ENCODE assay signal across 11 cellular contexts in genomic region chr18:76980663-76981387, GRCh38.
DNase-seq lines count a peak whose midpoint lies in the region; ATAC-seq, FAIRE-seq and TF ChIP-seq lines count a peak whose summit lies in the region.
"Had no signal": no experiment of that assay in that cellular context is flagged by ENCODE, and none has a peak within 500 bp of the region (broad histone marks: within the 10 kb centered on the region; RNA-seq: fewer than 3 reads in every experiment).

No MANE protein-coding gene starts in this region.

- H3K4me1 ChIP-seq in mucosa of rectum (ENCODE audit: control insufficient read depth in 2 of 2, insufficient read depth in 2 of 2, low read length in 2 of 2) (peaks cover 26 to 29% of the 10 kb centered on the region in 2 donors), body of pancreas (peaks cover 27% of the 10 kb centered on the region), pancreas (peaks cover 2 to 4% (median 4%) of the 10 kb centered on the region in 3 donors)

- DNase-seq in occipital lobe (lab: John Stamatoyannopoulos, UW) (no peak), COLO668 (lab: John Stamatoyannopoulos, UW; ENCODE audit: unreplicated experiment) (no peak), body of pancreas (no peak), pancreas (no peak)
- DNase-seq: COR-L47 had no signal

- H3K9ac ChIP-seq in mucosa of rectum (ENCODE audit: low read depth in 1 of 2, low read length in 2 of 2) = peak overlapping the region in 1 of 2 donors; percentile 28

- H3K4me3 ChIP-seq in mucosa of rectum (ENCODE audit: low read length in 2 of 2) (no peak overlapping the region), body of pancreas (no peak overlapping the region), pancreas (no peak overlapping the region)
- H3K4me3 ChIP-seq: cardiac muscle cell, thoracic aorta had no signal

- H3K27ac ChIP-seq in mucosa of rectum (ENCODE audit: low read depth in 2 of 2, low read length in 2 of 2) = peak overlapping the region; percentile 72 to 75
- H3K27ac ChIP-seq in body of pancreas = no peak overlapping the region
- no peak overlapping the region for H3K27ac ChIP-seq in pancreas
- H3K27ac ChIP-seq: cardiac muscle cell, thoracic aorta had no signal

- ATAC-seq in GM18868 (IDR thresholded peaks at IDR 0.05; ENCODE audit: unreplicated experiment) (peak; percentile 23), HG02588 (IDR thresholded peaks at IDR 0.05; ENCODE audit: unreplicated experiment) (peak; percentile 24), HG03520 (IDR thresholded peaks at IDR 0.05; ENCODE audit: unreplicated experiment) (peak; percentile 17), body of pancreas (no peak), pancreas (no peak)

- H3K27me3 ChIP-seq in mucosa of rectum (ENCODE audit: control insufficient read depth in 2 of 2, insufficient read depth in 2 of 2, low read length in 2 of 2) (no peaks in the 10 kb centered on the region), body of pancreas (no peaks in the 10 kb centered on the region), pancreas (no peaks in the 10 kb centered on the region)
- H3K27me3 ChIP-seq: cardiac muscle cell had no signal

- no peaks in the 10 kb centered on the region for H3K36me3 ChIP-seq in mucosa of rectum (ENCODE audit: control insufficient read depth in 2 of 2, insufficient read depth in 2 of 2, low read length in 2 of 2)
- no peaks in the 10 kb centered on the region for H3K36me3 ChIP-seq in body of pancreas (replicated peaks in 1 of 2; ENCODE audit: insufficient read depth in 1 of 2, low read depth in 2 of 2)
- no peaks in the 10 kb centered on the region for H3K36me3 ChIP-seq in pancreas
- H3K36me3 ChIP-seq: cardiac muscle cell, thoracic aorta had no signal

- H3K9me3 ChIP-seq in mucosa of rectum (ENCODE audit: control insufficient read depth in 2 of 2, low read length in 2 of 2) = no peaks in the 10 kb centered on the region
- no peaks in the 10 kb centered on the region for H3K9me3 ChIP-seq in body of pancreas
- no peaks in the 10 kb centered on the region for H3K9me3 ChIP-seq in pancreas
- H3K9me3 ChIP-seq: thoracic aorta had no signal

- 77 to 81% methylated on average over 23 of the region's 23 CpGs for WGBS in body of pancreas, 2 donors
- WGBS in pancreas, 2 donors = 72 to 83% methylated on average over 23 of the region's 23 CpGs

- TF ChIP-seq POLR2A in body of pancreas (IDR thresholded peaks at IDR 0.05) = no peak

- TF ChIP-seq CTCF in body of pancreas (IDR thresholded peaks at IDR 0.05) (no peak), pancreas (IDR thresholded peaks at IDR 0.05) (no peak)

- no peak for FAIRE-seq in pancreas (lab: Jason Lieb, UNC)

- intact Hi-C loops in body of pancreas (cut with DNase I) = loop anchor here (10.0 kb wide), 1 partner anchor 96 kb away; no protein-coding TSS in a partner anchor
- intact Hi-C loops in pancreas (cut with DNase I) = loop anchor here in 2 of 3 donors (10.0 kb wide), 2 partner anchors 106 to 176 kb away; no protein-coding TSS in a partner anchor

Comparison
In these comparisons a context has a peak if more than half of its experiments do, and no peak if none do; other contexts are left out.
1. ATAC-seq: peak in GM18868 (single experiment), HG02588 (single experiment) and HG03520 (single experiment); none in body of pancreas (single experiment) and pancreas (0 of 4).
2. H3K27ac ChIP-seq: peak in mucosa of rectum (2 of 2); none in body of pancreas (0 of 4) and pancreas (0 of 4).